Comparison of ENCODE assay signal across 1 cellular context in the genomic region with DNA sequence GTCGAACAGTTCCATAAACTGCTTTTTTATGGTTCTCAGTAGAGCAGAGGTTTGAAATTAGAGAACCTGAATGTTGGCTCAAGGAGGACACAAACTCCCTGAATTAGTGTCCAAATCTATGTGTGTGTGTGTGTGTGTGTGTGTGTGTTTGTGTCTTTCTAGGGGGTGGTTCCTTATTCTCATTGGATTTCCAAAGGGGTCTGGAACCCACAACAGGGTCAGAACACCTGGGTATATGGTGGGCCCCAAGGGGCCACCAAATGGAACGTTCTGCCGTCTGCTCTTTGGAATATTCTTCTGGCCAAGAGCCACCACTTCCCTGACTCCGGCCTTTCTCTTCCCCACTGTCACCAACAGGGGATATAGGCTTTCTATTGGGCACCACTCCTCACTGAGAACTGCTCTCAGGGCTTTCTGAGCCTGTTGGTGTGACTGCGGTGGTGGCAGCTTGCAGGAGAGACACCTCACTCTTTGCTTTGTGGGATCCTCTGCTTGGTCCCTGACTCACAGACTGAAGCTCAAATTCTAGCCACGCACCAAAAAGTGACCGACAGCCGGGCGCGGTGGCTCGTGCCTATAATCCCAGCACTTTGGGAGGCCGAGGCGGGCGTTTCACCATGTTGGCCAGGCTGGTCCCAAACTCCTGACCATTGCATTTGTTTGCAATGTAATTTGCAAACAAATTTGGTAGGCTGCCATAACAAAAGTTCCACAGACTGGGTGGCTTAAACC.
TF ChIP-seq lines count a peak whose summit lies in the region.

No MANE protein-coding gene starts in this region.

TF ChIP-seq in H1, 55 proteins besides CTCF, POLR2A, EP300 and RAD21:
- TF ChIP-seq, protein P1, sequence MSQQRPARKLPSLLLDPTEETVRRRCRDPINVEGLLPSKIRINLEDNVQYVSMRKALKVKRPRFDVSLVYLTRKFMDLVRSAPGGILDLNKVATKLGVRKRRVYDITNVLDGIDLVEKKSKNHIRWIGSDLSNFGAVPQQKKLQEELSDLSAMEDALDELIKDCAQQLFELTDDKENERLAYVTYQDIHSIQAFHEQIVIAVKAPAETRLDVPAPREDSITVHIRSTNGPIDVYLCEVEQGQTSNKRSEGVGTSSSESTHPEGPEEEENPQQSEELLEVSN (IDR thresholded peaks at IDR 0.05): no peak
- TF ChIP-seq EZH2 (IDR thresholded peaks at IDR 0.05; ENCODE audit: low read depth, low read length, severe bottlenecking) (no peak), SIN3A (conservative IDR thresholded peaks at IDR 0.05 in 1 of 2, IDR thresholded peaks at IDR 0.05 in 1 of 2; ENCODE audit: low read depth in 1 of 2, low read length in 2 of 2) (no peak), BRCA1 (IDR thresholded peaks at IDR 0.05; ENCODE audit: low read depth, low read length) (no peak), TBP (IDR thresholded peaks at IDR 0.05; ENCODE audit: low read depth, low read length) (no peak), TCF12 (IDR thresholded peaks at IDR 0.05; ENCODE audit: low read depth, low read length) (no peak), HDAC2 (IDR thresholded peaks at IDR 0.05; ENCODE audit: borderline replicate concordance in 1 of 2, low read depth in 2 of 2, low read length in 2 of 2) (no peak)
- TF ChIP-seq, protein P2, sequence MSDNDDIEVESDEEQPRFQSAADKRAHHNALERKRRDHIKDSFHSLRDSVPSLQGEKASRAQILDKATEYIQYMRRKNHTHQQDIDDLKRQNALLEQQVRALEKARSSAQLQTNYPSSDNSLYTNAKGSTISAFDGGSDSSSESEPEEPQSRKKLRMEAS (IDR thresholded peaks at IDR 0.05): no peak
